In the genomic region with DNA sequence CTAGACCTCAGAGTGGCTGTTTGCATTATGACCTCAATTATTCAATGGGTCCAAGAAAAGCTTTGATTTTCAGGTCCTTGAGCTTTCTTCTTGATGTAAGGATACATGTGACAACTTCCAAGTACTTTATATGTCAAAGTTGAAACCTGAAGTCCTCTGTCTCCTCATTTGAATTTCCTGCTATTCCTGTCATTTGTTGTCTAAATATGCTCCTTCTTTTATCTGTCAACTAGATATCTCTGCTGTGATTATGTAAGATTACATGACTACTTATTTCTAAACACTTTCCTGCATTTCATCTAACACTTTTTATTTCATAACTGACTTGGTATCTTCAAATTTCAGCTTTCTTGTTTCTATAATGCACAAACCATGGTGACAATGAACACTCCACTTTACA, we compare ENCODE assay signal across 7 cellular contexts.
"Had no signal": no experiment of that assay in that cellular context is flagged by ENCODE, and none has a peak within 500 bp of the region (broad histone marks: within the 10 kb centered on the region; RNA-seq: fewer than 3 reads in every experiment).

No MANE protein-coding gene starts in this region.

- ATAC-seq: HepG2, K562 had no signal

- H3K27me3 Mint-ChIP-seq: IgD-negative memory B cell had no signal

- H3K4me1 Mint-ChIP-seq: IgD-negative memory B cell had no signal

- DNase-seq: IMR-90, KBM-7, KG1 had no signal

- H3K4me3 ChIP-seq: K562 had no signal

- H3K27ac Mint-ChIP-seq: IgD-negative memory B cell had no signal

- H3K4me3 Mint-ChIP-seq: IgD-negative memory B cell had no signal

- H3K36me3 Mint-ChIP-seq: IgD-negative memory B cell had no signal

- H3K27ac ChIP-seq: HL-60 had no signal
